ENCODE assay signal across 30 cellular contexts in the genomic region with DNA sequence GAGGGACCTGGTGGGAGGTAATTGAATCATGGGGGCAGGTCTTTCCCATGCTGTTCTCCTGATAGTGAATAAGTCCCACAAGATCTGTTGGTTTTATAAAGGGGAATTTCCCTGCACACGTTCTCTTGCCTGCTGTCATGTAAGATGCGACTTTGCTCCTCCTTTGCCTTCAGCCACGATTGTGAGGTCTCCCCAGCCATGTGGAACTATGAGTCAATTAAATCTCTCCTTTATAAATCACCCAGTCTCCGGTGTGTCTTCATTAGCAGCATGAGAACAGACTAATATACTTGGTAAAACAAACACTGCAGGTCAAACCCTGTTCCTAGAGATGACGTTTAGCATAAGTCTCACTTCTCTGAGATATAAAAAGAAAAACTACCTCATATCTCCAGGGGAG.
"Had no signal": no experiment of that assay in that cellular context is flagged by ENCODE, and none has a peak within 500 bp of the region (broad histone marks: within the 10 kb centered on the region; RNA-seq: fewer than 3 reads in every experiment).

No MANE protein-coding gene starts in this region.

- H3K36me3 Mint-ChIP-seq: activated naive CD4-positive, alpha-beta T cell treated with anti-CD3 and anti-CD28 coated beads, Interleukin-2, amount 50 U/mL, for 72 hours had no signal

- H3K9me3 Mint-ChIP-seq: activated CD4-positive, alpha-beta T cell treated with anti-CD3 and anti-CD28 coated beads, Interleukin-2, amount 10 ng/mL, durations not matched to agents 7 days and 5 days; activated naive CD4-positive, alpha-beta T cell treated with anti-CD3 and anti-CD28 coated beads for 36 hours; activated naive CD4-positive, alpha-beta T cell treated with anti-CD3 and anti-CD28 coated beads, Interleukin-2, amount 50 U/mL, for 72 hours; activated T-cell treated with anti-CD3 and anti-CD28 coated beads, Interleukin-2, amount 50 U/mL, for 24 hours; activated T-helper 1 cell treated with anti-CD3 and anti-CD28 coated beads, Interleukin-12 subunit alpha, Interleukin-12 subunit beta, Interleukin-2, Interleukin-4 antibody, amounts not matched to agents 30 ng/mL and 10 ng/mL and 1 ng/mL, durations not matched to agents 14 hours and 24 hours and 36 hours had no signal

- H3K27me3 ChIP-seq: adrenal gland, body of pancreas, breast epithelium had no signal

- DNase-seq: activated CD4-positive, alpha-beta T cell treated with anti-CD3 and anti-CD28 coated beads for 1 hour; activated CD4-positive, alpha-beta T cell treated with anti-CD3 and anti-CD28 coated beads, Interleukin-2, amount 10 ng/mL, durations not matched to agents 7 days and 5 days; activated CD4-positive, alpha-beta T cell treated with anti-CD3 and anti-CD28 coated beads, Interleukin-2, amount 50 U/mL, for 48 hours; activated CD4-positive, CD25-positive, alpha-beta regulatory T cell; activated CD8-positive, alpha-beta T cell treated with anti-CD3 and anti-CD28 coated beads, Interleukin-2, amount 10 ng/mL, durations not matched to agents 7 days and 5 days; activated gamma-delta T cell treated with Interleukin-2 at 50 U/mL for 16 hours; activated naive CD4-positive, alpha-beta T cell treated with anti-CD3 and anti-CD28 coated beads for 36 hours; activated T-cell treated with anti-CD3 and anti-CD28 coated beads, Interleukin-2, amount 50 U/mL, for 24 hours; adrenal gland; body of pancreas; Kasumi-1; KG1; MM.1S; MV-4-11; NCI-H1092; NCI-H1436 treated with DMSO at 0.1 percent for 48 hours; NCI-H187; NCI-H2029 treated with DMSO at 0.1 percent for 48 hours; NCI-H2107; NCI-H2171; NCI-H510A; NCI-H526; NCI-H748 treated with DMSO at 0.1 percent for 48 hours; PC-9; Right ventricle myocardium superior; T1000; WERI-Rb-1 had no signal

- H3K27me3 Mint-ChIP-seq: activated CD4-positive, alpha-beta T cell treated with anti-CD3 and anti-CD28 coated beads, Interleukin-2, amount 10 ng/mL, durations not matched to agents 7 days and 5 days had no signal

- H3K4me3 ChIP-seq: adrenal gland, body of pancreas, breast epithelium, PC-9 had no signal

- H3K27ac Mint-ChIP-seq: activated CD4-positive, alpha-beta T cell treated with anti-CD3 and anti-CD28 coated beads, Interleukin-2, amount 10 ng/mL, durations not matched to agents 7 days and 5 days; activated CD8-positive, alpha-beta T cell treated with anti-CD3 and anti-CD28 coated beads, Interleukin-2, amount 10 ng/mL, durations not matched to agents 7 days and 5 days; activated naive CD4-positive, alpha-beta T cell treated with anti-CD3 and anti-CD28 coated beads for 36 hours; activated naive CD4-positive, alpha-beta T cell treated with anti-CD3 and anti-CD28 coated beads, Interleukin-2, amount 50 U/mL, for 72 hours; activated T-cell treated with anti-CD3 and anti-CD28 coated beads, Interleukin-2, amount 50 U/mL, for 24 hours; activated T-helper 1 cell treated with anti-CD3 and anti-CD28 coated beads, Interleukin-12 subunit alpha, Interleukin-12 subunit beta, Interleukin-2, Interleukin-4 antibody, amounts not matched to agents 30 ng/mL and 10 ng/mL and 1 ng/mL, durations not matched to agents 14 hours and 24 hours and 36 hours had no signal

- H3K4me2 ChIP-seq: PC-9 had no signal

- H3K36me3 ChIP-seq: adrenal gland, breast epithelium, WERI-Rb-1 had no signal

- H3K9me3 ChIP-seq: adrenal gland, body of pancreas, breast epithelium had no signal

- H3K4me1 ChIP-seq: adrenal gland, body of pancreas, breast epithelium had no signal

- H2AFZ ChIP-seq: PC-9 had no signal

- H3K27ac ChIP-seq: adrenal gland, body of pancreas, breast epithelium, PC-9, WERI-Rb-1 had no signal

- H3K4me3 Mint-ChIP-seq: activated CD4-positive, alpha-beta T cell treated with anti-CD3 and anti-CD28 coated beads, Interleukin-2, amount 10 ng/mL, durations not matched to agents 7 days and 5 days; activated CD8-positive, alpha-beta T cell treated with anti-CD3 and anti-CD28 coated beads, Interleukin-2, amount 10 ng/mL, durations not matched to agents 7 days and 5 days; activated naive CD4-positive, alpha-beta T cell treated with anti-CD3 and anti-CD28 coated beads for 36 hours; activated T-cell treated with anti-CD3 and anti-CD28 coated beads, Interleukin-2, amount 50 U/mL, for 24 hours; activated T-helper 1 cell treated with anti-CD3 and anti-CD28 coated beads, Interleukin-12 subunit alpha, Interleukin-12 subunit beta, Interleukin-2, Interleukin-4 antibody, amounts not matched to agents 30 ng/mL and 10 ng/mL and 1 ng/mL, durations not matched to agents 14 hours and 24 hours and 36 hours had no signal

- H3K4me1 Mint-ChIP-seq: activated CD4-positive, alpha-beta T cell treated with anti-CD3 and anti-CD28 coated beads, Interleukin-2, amount 10 ng/mL, durations not matched to agents 7 days and 5 days had no signal

- ATAC-seq: activated CD8-positive, alpha-beta T cell treated with anti-CD3 and anti-CD28 coated beads, Interleukin-2, amount 10 ng/mL, durations not matched to agents 7 days and 5 days; activated naive CD4-positive, alpha-beta T cell treated with anti-CD3 and anti-CD28 coated beads, Interleukin-2, amount 50 U/mL, for 72 hours; body of pancreas had no signal
